Comparison of ENCODE assay signal across 11 cellular contexts in the genomic region with DNA sequence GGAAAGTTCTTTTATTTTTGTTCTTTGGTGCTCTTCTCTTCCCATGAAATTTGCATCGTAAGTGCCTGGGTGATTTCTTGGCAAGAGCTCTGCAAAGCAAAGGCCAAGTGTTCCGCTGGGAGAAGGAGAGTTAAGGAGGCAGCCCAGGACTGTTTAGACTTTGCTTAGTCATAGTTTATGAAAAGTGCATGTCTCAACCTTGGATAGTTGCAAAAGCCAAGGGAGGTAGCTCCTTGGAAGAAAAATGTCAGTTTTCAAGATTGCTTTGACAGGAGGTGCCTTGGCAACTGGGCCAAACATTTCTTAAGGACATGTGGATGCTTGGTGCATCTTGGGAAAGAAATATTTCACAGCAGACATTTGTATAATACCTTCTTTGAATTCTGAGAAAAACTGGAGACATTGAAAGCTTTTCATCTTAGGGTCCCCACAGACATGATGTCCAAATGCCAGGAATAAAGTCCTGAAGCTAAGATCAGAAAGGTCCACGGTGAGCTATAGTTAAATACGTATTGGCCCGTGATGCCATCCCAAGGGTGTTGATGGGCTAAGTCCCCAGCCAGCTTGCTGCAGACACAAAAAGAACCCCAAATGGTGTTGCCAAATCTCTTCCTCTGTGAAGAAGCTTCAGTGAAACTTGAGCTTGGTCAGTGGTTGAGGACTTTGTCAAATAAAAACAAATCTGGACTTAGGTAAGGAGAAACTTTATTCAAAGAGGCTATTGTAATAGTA.
DNase-seq lines count a peak whose midpoint lies in the region; ATAC-seq, FAIRE-seq and TF ChIP-seq lines count a peak whose summit lies in the region.
"Had no signal": no experiment of that assay in that cellular context is flagged by ENCODE, and none has a peak within 500 bp of the region (broad histone marks: within the 10 kb centered on the region; RNA-seq: fewer than 3 reads in every experiment).

No MANE protein-coding gene starts in this region.

- no peaks in the 10 kb centered on the region for H3K79me2 ChIP-seq in keratinocyte (ENCODE audit: control insufficient read depth, insufficient read depth, low read length)

- H3K4me1 Mint-ChIP-seq in natural killer cell treated with Interleukin-12 subunit alpha and Interleukin-12 subunit beta and Interleukin-15 and Interleukin-18, amount 100 ng/mL, for 72 hours (ENCODE audit: low read depth in 2 of 2): no peaks in the 10 kb centered on the region
- no peaks in the 10 kb centered on the region for H3K4me1 Mint-ChIP-seq in activated naive CD4-positive, alpha-beta T cell treated with anti-CD3 and anti-CD28 coated beads, Interleukin-2, amount 10 ng/mL, durations not matched to agents 7 days and 5 days

- H3K9me3 ChIP-seq in keratinocyte (ENCODE audit: control insufficient read depth, low read depth, low read length) (no peaks in the 10 kb centered on the region), testis (no peaks in the 10 kb centered on the region)

- no peaks in the 10 kb centered on the region for H3K36me3 Mint-ChIP-seq in natural killer cell treated with Interleukin-12 subunit alpha and Interleukin-12 subunit beta and Interleukin-15 and Interleukin-18, amount 100 ng/mL, for 72 hours
- no peaks in the 10 kb centered on the region for H3K36me3 Mint-ChIP-seq in activated naive CD4-positive, alpha-beta T cell treated with anti-CD3 and anti-CD28 coated beads, Interleukin-2, amount 10 ng/mL, durations not matched to agents 7 days and 5 days

- intact Hi-C loops in testis (cut with DNase I; ENCODE audit: low total_unique reads): no loop called here

- dilution Hi-C loops in keratinocyte (cut with MboI; ENCODE audit: extremely low pct_ligation_motif_present, low sequenced_read_pairs): no loop called here

- H3K9ac ChIP-seq in keratinocyte (ENCODE audit: control insufficient read depth, extremely low read depth, insufficient read depth, low read length): no peak overlapping the region

- in situ Hi-C loops in brain microvascular endothelial cell (cut with HindIII; ENCODE audit: low pct_ligation_motif_present, low sequenced_read_pairs): no loop called here

- peaks cover 2% of the 10 kb centered on the region for H3K9me3 Mint-ChIP-seq in natural killer cell treated with Interleukin-12 subunit alpha and Interleukin-12 subunit beta and Interleukin-15 and Interleukin-18, amount 100 ng/mL, for 72 hours
- H3K9me3 Mint-ChIP-seq in activated naive CD4-positive, alpha-beta T cell treated with anti-CD3 and anti-CD28 coated beads, Interleukin-2, amount 10 ng/mL, durations not matched to agents 7 days and 5 days: no peaks in the 10 kb centered on the region

- no peak for TF ChIP-seq CTCF in brain microvascular endothelial cell (IDR thresholded peaks at IDR 0.05; ENCODE audit: low read depth, low read length, missing control alignments)
- TF ChIP-seq CTCF in keratinocyte (optimal IDR thresholded peaks at IDR 0.05 in 1 of 3, IDR thresholded peaks at IDR 0.05 in 1 of 3, conservative IDR thresholded peaks at IDR 0.05 in 1 of 3; ENCODE audit: extremely low read depth in 1 of 3, insufficient read depth in 2 of 3, low read length in 3 of 3): no peak
- no peak for TF ChIP-seq CTCF in testis (IDR thresholded peaks at IDR 0.05)

- DNase-seq in HCEC 1CT (peak; percentile 93), brain microvascular endothelial cell (peak; percentile 89), keratinocyte (ENCODE audit: low read depth, low spot score) (no peak), testis (peak; percentile 63)
- DNase-seq in natural killer cell treated with Interleukin-12 subunit alpha and Interleukin-12 subunit beta and Interleukin-15 and Interleukin-18, amount 100 ng/mL, for 72 hours (ENCODE audit: low spot score): no peak
- no peak for DNase-seq in activated naive CD4-positive, alpha-beta T cell treated with anti-CD3 and anti-CD28 coated beads, Interleukin-2, amount 10 ng/mL, durations not matched to agents 7 days and 5 days
- no peak for DNase-seq in activated CD4-positive, CD25-positive, alpha-beta regulatory T cell treated with anti-CD3 and anti-CD28 coated beads, Interleukin-2, amount 50 U/mL, for 72 hours
- DNase-seq: activated T-cell treated with anti-CD3 and anti-CD28 coated beads for 4 hours; NCI-H1930; stimulated activated CD4-positive, alpha-beta T cell treated with anti-CD3 and anti-CD28 coated beads, Interleukin-2, amount 100 ng/mL, for 48 hours had no signal

- no peaks in the 10 kb centered on the region for H3K9me1 ChIP-seq in keratinocyte (ENCODE audit: control insufficient read depth, extremely low read depth, insufficient read depth, low read length)

- H3K27me3 Mint-ChIP-seq in natural killer cell treated with Interleukin-12 subunit alpha and Interleukin-12 subunit beta and Interleukin-15 and Interleukin-18, amount 100 ng/mL, for 72 hours: peaks cover 0 to 4% of the 10 kb centered on the region in 2 donors
- H3K27me3 Mint-ChIP-seq in activated naive CD4-positive, alpha-beta T cell treated with anti-CD3 and anti-CD28 coated beads, Interleukin-2, amount 10 ng/mL, durations not matched to agents 7 days and 5 days: no peaks in the 10 kb centered on the region

- peak; percentile 75 for FAIRE-seq in keratinocyte (lab: Jason Lieb, UNC)

- H3K4me3 ChIP-seq in brain microvascular endothelial cell (ENCODE audit: low read depth, low read length): no peak overlapping the region
- no peak overlapping the region for H3K4me3 ChIP-seq in keratinocyte (ENCODE audit: control insufficient read depth in 2 of 3, extremely low read depth in 1 of 3, insufficient read depth in 2 of 3, low read depth in 1 of 3, low read length in 3 of 3)
- H3K4me3 ChIP-seq in testis: no peak overlapping the region

- H3K27ac ChIP-seq in brain microvascular endothelial cell (peak overlapping the region; percentile 37), keratinocyte (ENCODE audit: control insufficient read depth, insufficient read depth, low read length) (no peak overlapping the region), testis (peak overlapping the region in 1 of 2 donors; percentile 19)

- H4K20me1 ChIP-seq in keratinocyte (ENCODE audit: control insufficient read depth, extremely low read depth, insufficient read depth, low read length): no peaks in the 10 kb centered on the region

- H3K27ac Mint-ChIP-seq in natural killer cell treated with Interleukin-12 subunit alpha and Interleukin-12 subunit beta and Interleukin-15 and Interleukin-18, amount 100 ng/mL, for 72 hours: no peak overlapping the region
- H3K27ac Mint-ChIP-seq in activated naive CD4-positive, alpha-beta T cell treated with anti-CD3 and anti-CD28 coated beads, Interleukin-2, amount 10 ng/mL, durations not matched to agents 7 days and 5 days: no peak overlapping the region

- ATAC-seq in natural killer cell treated with Interleukin-12 subunit alpha and Interleukin-12 subunit beta and Interleukin-15 and Interleukin-18, amount 100 ng/mL, for 72 hours: no peak
- ATAC-seq in HG02678 (IDR thresholded peaks at IDR 0.05; ENCODE audit: unreplicated experiment): no peak

- H3K4me3 Mint-ChIP-seq in natural killer cell treated with Interleukin-12 subunit alpha and Interleukin-12 subunit beta and Interleukin-15 and Interleukin-18, amount 100 ng/mL, for 72 hours: no peak overlapping the region
- no peak overlapping the region for H3K4me3 Mint-ChIP-seq in activated naive CD4-positive, alpha-beta T cell treated with anti-CD3 and anti-CD28 coated beads, Interleukin-2, amount 10 ng/mL, durations not matched to agents 7 days and 5 days

- TF ChIP-seq POLR2A in testis (IDR thresholded peaks at IDR 0.05): no peak

- no peak overlapping the region for H2AFZ ChIP-seq in keratinocyte (ENCODE audit: control insufficient read depth, low read length)

- WGBS in testis, 2 donors: 45 to 55% methylated on average over 5 of the region's 5 CpGs

- no peaks in the 10 kb centered on the region for H3K36me3 ChIP-seq in brain microvascular endothelial cell (replicated peaks)
- no peaks in the 10 kb centered on the region for H3K36me3 ChIP-seq in keratinocyte (ENCODE audit: control insufficient read depth in 2 of 2, extremely low read depth in 1 of 2, insufficient read depth in 2 of 2, low read length in 2 of 2)
- H3K36me3 ChIP-seq in testis (ENCODE audit: low read depth, missing control alignments): no peaks in the 10 kb centered on the region

- CTCF ChIA-PET in activated naive CD4-positive, alpha-beta T cell treated with anti-CD3 and anti-CD28 coated beads, Interleukin-2, amount 10 ng/mL, durations not matched to agents 7 days and 5 days (lab: Charles Lee): no interaction called here

- H3K4me2 ChIP-seq in keratinocyte (ENCODE audit: control insufficient read depth, extremely low read depth, insufficient read depth, low read depth, low read length): no peak overlapping the region

- peaks cover 17% of the 10 kb centered on the region for H3K4me1 ChIP-seq in keratinocyte (ENCODE audit: control insufficient read depth, extremely low read depth, insufficient read depth, low read length)
- peaks cover 10% of the 10 kb centered on the region for H3K4me1 ChIP-seq in testis

- H3K27me3 ChIP-seq in brain microvascular endothelial cell (replicated peaks) (no peaks in the 10 kb centered on the region), keratinocyte (ENCODE audit: control insufficient read depth, extremely low read depth, insufficient read depth, low read length) (no peaks in the 10 kb centered on the region), testis (no peaks in the 10 kb centered on the region)

Comparison
In these comparisons a context has a peak if more than half of its experiments do, and no peak if none do; other contexts are left out.
1. DNase-seq: peak in HCEC 1CT (single experiment), brain microvascular endothelial cell (single experiment) and testis (single experiment); none in keratinocyte (single experiment), natural killer cell treated with Interleukin-12 subunit alpha and Interleukin-12 subunit beta and Interleukin-15 and Interleukin-18, amount 100 ng/mL, for 72 hours (single experiment), activated naive CD4-positive, alpha-beta T cell treated with anti-CD3 and anti-CD28 coated beads, Interleukin-2, amount 10 ng/mL, durations not matched to agents 7 days and 5 days (single experiment) and activated CD4-positive, CD25-positive, alpha-beta regulatory T cell treated with anti-CD3 and anti-CD28 coated beads, Interleukin-2, amount 50 U/mL, for 72 hours (single experiment).